Comparison of ENCODE assay signal across 14 cellular contexts in genomic region chr12:47752552-47752951, GRCh38. TPM values are rescaled to one million over a fixed set of nuclear protein-coding genes. Genes with fewer than 3 reads are reported as not detected.
DNase-seq lines count a peak whose midpoint lies in the region; ATAC-seq, FAIRE-seq and TF ChIP-seq lines count a peak whose summit lies in the region.
"Had no signal": no experiment of that assay in that cellular context is flagged by ENCODE, and none has a peak within 500 bp of the region (broad histone marks: within the 10 kb centered on the region; RNA-seq: fewer than 3 reads in every experiment).

No MANE protein-coding gene starts in this region.

- no peaks in the 10 kb centered on the region for H3K9me3 Mint-ChIP-seq in chondrocyte (ENCODE audit: low read depth)
- H3K9me3 Mint-ChIP-seq: activated CD4-positive, alpha-beta memory T cell treated with anti-CD3 and anti-CD28 coated beads, Interleukin-2, amount 10 ng/mL, durations not matched to agents 7 days and 5 days; activated naive CD8-positive, alpha-beta T cell treated with anti-CD3 and anti-CD28 coated beads, Interleukin-2, amount 50 U/mL, for 24 hours; CD8-positive, alpha-beta memory T cell had no signal

- no peaks in the 10 kb centered on the region for H3K79me2 ChIP-seq in fibroblast of lung (ENCODE audit: control insufficient read depth, insufficient read depth, low read length)
- H3K79me2 ChIP-seq in smooth muscle cell (ENCODE audit: low read depth), result no peaks in the 10 kb centered on the region

- no peak for ATAC-seq in pancreas
- ATAC-seq: activated naive CD8-positive, alpha-beta T cell treated with anti-CD3 and anti-CD28 coated beads, Interleukin-2, amount 50 U/mL, for 24 hours had no signal

- H3K9ac ChIP-seq in fibroblast of lung (ENCODE audit: insufficient read depth, low read length) (no peak overlapping the region), smooth muscle cell (ENCODE audit: low read depth) (no peak overlapping the region)

- peaks cover 12% of the 10 kb centered on the region for H3K4me1 ChIP-seq in fibroblast of lung (ENCODE audit: control insufficient read depth, extremely low read depth, insufficient read depth, low read length)
- peaks cover 15% of the 10 kb centered on the region for H3K4me1 ChIP-seq in smooth muscle cell (ENCODE audit: low read depth)
- peaks cover 3 to 22% (median 19%) of the 10 kb centered on the region in 3 donors for H3K4me1 ChIP-seq in pancreas

- DNase-seq in EL (peak; percentile 64), SW480 (ENCODE audit: low spot score) (peak; percentile 51), fibroblast of lung (ENCODE audit: low read depth in 2 of 2) (peak; percentile 30 to 60), smooth muscle cell (lab: John Stamatoyannopoulos, UW; ENCODE audit: unreplicated experiment) (no peak), GM20000 (ENCODE audit: low spot score) (no peak), pancreas (no peak), putamen (ENCODE audit: low spot score) (no peak), chondrocyte (ENCODE audit: low spot score) (no peak)
- DNase-seq: activated CD4-positive, alpha-beta memory T cell treated with anti-CD3 and anti-CD28 coated beads, Interleukin-2, amount 10 ng/mL, durations not matched to agents 7 days and 5 days; activated naive CD8-positive, alpha-beta T cell treated with anti-CD3 and anti-CD28 coated beads, Interleukin-2, amount 50 U/mL, for 24 hours; CD8-positive, alpha-beta memory T cell; foreskin melanocyte had no signal

- H3K36me3 Mint-ChIP-seq in chondrocyte (ENCODE audit: low read depth), result no peaks in the 10 kb centered on the region
- H3K36me3 Mint-ChIP-seq: CD8-positive, alpha-beta memory T cell had no signal

- no peaks in the 10 kb centered on the region for H3F3A ChIP-seq in smooth muscle cell (ENCODE audit: low read depth)

- H3K4me2 ChIP-seq in fibroblast of lung (ENCODE audit: extremely low read depth, insufficient read depth, low read length) (no peak overlapping the region), smooth muscle cell (no peak overlapping the region)

- H3K27ac Mint-ChIP-seq in chondrocyte (ENCODE audit: unreplicated experiment), result no peak overlapping the region
- H3K27ac Mint-ChIP-seq: activated CD4-positive, alpha-beta memory T cell treated with anti-CD3 and anti-CD28 coated beads, Interleukin-2, amount 10 ng/mL, durations not matched to agents 7 days and 5 days; activated naive CD8-positive, alpha-beta T cell treated with anti-CD3 and anti-CD28 coated beads, Interleukin-2, amount 50 U/mL, for 24 hours had no signal

- no peak overlapping the region for H3K4me3 ChIP-seq in fibroblast of lung (replicated peaks in 1 of 4; ENCODE audit: control extremely low read depth in 1 of 4, insufficient read depth in 1 of 4, low read depth in 3 of 4, low read length in 4 of 4)
- H3K4me3 ChIP-seq in smooth muscle cell, result no peak overlapping the region
- no peak overlapping the region for H3K4me3 ChIP-seq in pancreas
- H3K4me3 ChIP-seq: SK-N-MC had no signal

- H3K27ac ChIP-seq in fibroblast of lung (ENCODE audit: insufficient read depth, low read length) (no peak overlapping the region), smooth muscle cell (ENCODE audit: low read depth) (peak overlapping the region; percentile 53), pancreas (peak overlapping the region in 2 of 4 donors; percentile 55 to 65)
- H3K27ac ChIP-seq: SK-N-MC had no signal

- H3K9me3 ChIP-seq in fibroblast of lung (ENCODE audit: control insufficient read depth, insufficient read depth, low read depth, low read length) (no peaks in the 10 kb centered on the region), smooth muscle cell (replicated peaks; ENCODE audit: low read depth) (no peaks in the 10 kb centered on the region), pancreas (no peaks in the 10 kb centered on the region)

- WGBS in smooth muscle cell (ENCODE audit: low lambda C conversion rate), result 87% methylated on average over 7 of the region's 7 CpGs
- WGBS in pancreas, 2 donors, result 81 to 89% methylated on average over 7 of the region's 7 CpGs

- no peak overlapping the region for H3K4me3 Mint-ChIP-seq in chondrocyte (ENCODE audit: unreplicated experiment)
- H3K4me3 Mint-ChIP-seq: activated CD4-positive, alpha-beta memory T cell treated with anti-CD3 and anti-CD28 coated beads, Interleukin-2, amount 10 ng/mL, durations not matched to agents 7 days and 5 days; activated naive CD8-positive, alpha-beta T cell treated with anti-CD3 and anti-CD28 coated beads, Interleukin-2, amount 50 U/mL, for 24 hours; CD8-positive, alpha-beta memory T cell had no signal

- H3K27me3 ChIP-seq in fibroblast of lung (ENCODE audit: control insufficient read depth, insufficient read depth, low read length) (no peaks in the 10 kb centered on the region), smooth muscle cell (ENCODE audit: low read depth) (no peaks in the 10 kb centered on the region), pancreas (no peaks in the 10 kb centered on the region)

- no peak for FAIRE-seq in pancreas (lab: Jason Lieb, UNC)

- H2AFZ ChIP-seq in fibroblast of lung (ENCODE audit: low read length) (no peak overlapping the region), smooth muscle cell (ENCODE audit: low read depth) (no peak overlapping the region)

- H3K27me3 Mint-ChIP-seq in chondrocyte (ENCODE audit: low read depth), result peaks cover 7% of the 10 kb centered on the region

- no peaks in the 10 kb centered on the region for H3K36me3 ChIP-seq in fibroblast of lung (ENCODE audit: control insufficient read depth, insufficient read depth, low read length)
- H3K36me3 ChIP-seq in smooth muscle cell (ENCODE audit: low read depth), result no peaks in the 10 kb centered on the region
- no peaks in the 10 kb centered on the region for H3K36me3 ChIP-seq in pancreas

- intact Hi-C loops in pancreas (cut with DNase I), result no loop called here

- H3K4me1 Mint-ChIP-seq in chondrocyte (ENCODE audit: low read depth), result peaks cover 22% of the 10 kb centered on the region

- no peaks in the 10 kb centered on the region for H4K20me1 ChIP-seq in fibroblast of lung (ENCODE audit: control insufficient read depth, extremely low read depth, insufficient read depth, low read length)
- H4K20me1 ChIP-seq in smooth muscle cell (ENCODE audit: low read depth), result no peaks in the 10 kb centered on the region

- TF ChIP-seq CTCF in fibroblast of lung (conservative IDR thresholded peaks at IDR 0.05 in 1 of 2, IDR thresholded peaks at IDR 0.05 in 1 of 2; ENCODE audit: low read depth in 1 of 2, low read length in 2 of 2) (no peak), smooth muscle cell (IDR thresholded peaks at IDR 0.05; ENCODE audit: borderline replicate concordance, insufficient read depth, poor library complexity, severe bottlenecking) (no peak), GM20000 (IDR thresholded peaks at IDR 0.05; ENCODE audit: extremely low read depth, missing control alignments) (no peak), pancreas (IDR thresholded peaks at IDR 0.05) (no peak), chondrocyte (IDR thresholded peaks at IDR 0.05) (no peak)

RNA-seq across cellular contexts. Expression of gene RAPGEF3, which starts 6.1 kb away (rescaled TPM):
- total RNA-seq in fibroblast of lung (1.0 and 2.8 TPM in 2 replicates), smooth muscle cell (4.0 and 5.6 TPM in 2 replicates), pancreas (1 to 10 TPM; 2.5 to 6.7 (median 5.0) TPM), chondrocyte (1.3 to 1.8 TPM (median 1.3 TPM) in 3 replicates)
- polyA plus RNA-seq in fibroblast of lung (0.83 and 0.95 TPM in 2 replicates), smooth muscle cell (1.9 and 3.6 TPM in 2 replicates), pancreas (10 to 100 TPM; 51.4 to 54.4 TPM)
- 0.93 and 1.2 TPM in 2 replicates for polyA plus RNA-seq in fibroblast of lung (2012)
- polyA minus RNA-seq in fibroblast of lung (ENCODE audit: low replicate concordance), result 2.3 and 4.2 TPM in 2 replicates

RNA-seq across cellular contexts. Expression of gene SLC48A1, which starts 20.5 kb away (rescaled TPM):
- total RNA-seq in fibroblast of lung (12.8 and 18.7 TPM in 2 replicates), smooth muscle cell (2.4 and 11.4 TPM in 2 replicates), pancreas (10 to 100 TPM; 12.2 to 17.2 (median 13.9) TPM), chondrocyte (11.4 to 18.4 TPM (median 11.5 TPM) in 3 replicates)
- polyA plus RNA-seq in fibroblast of lung (8.9 and 9.0 TPM in 2 replicates), smooth muscle cell (6.2 and 8.6 TPM in 2 replicates), pancreas (10 to 100 TPM; 12.4 to 14.2 TPM)
- 12.1 and 13.2 TPM in 2 replicates for polyA plus RNA-seq in fibroblast of lung (2012)
- polyA minus RNA-seq in fibroblast of lung (ENCODE audit: low replicate concordance), result 20.9 and 22.7 TPM in 2 replicates

RNA-seq across cellular contexts. Expression of gene ENDOU, which starts 27.3 kb away (rescaled TPM):
- total RNA-seq in fibroblast of lung, result 0.17 TPM in 1 of 2 replicates, not detected in the other
- polyA plus RNA-seq in fibroblast of lung, result 0.07 and 0.09 TPM in 2 replicates
- polyA plus RNA-seq in fibroblast of lung (2012), result not detected in 2 replicates
- polyA minus RNA-seq in fibroblast of lung (ENCODE audit: low replicate concordance), result not detected in 2 replicates
- 1.8 and 5.1 TPM in 2 replicates for total RNA-seq in smooth muscle cell
- 0.47 and 0.74 TPM in 2 replicates for polyA plus RNA-seq in smooth muscle cell
- total RNA-seq in pancreas, result under 1 TPM in 1 of 6 donors, not detected in 5; 0.20 TPM
- under 1 TPM; 0.11 to 0.23 TPM for polyA plus RNA-seq in pancreas
- not detected in 3 replicates for total RNA-seq in chondrocyte
- total RNA-seq: activated CD4-positive, alpha-beta memory T cell treated with anti-CD3 and anti-CD28 coated beads, Interleukin-2, amount 10 ng/mL, durations not matched to agents 7 days and 5 days; CD8-positive, alpha-beta memory T cell; mononuclear cell had no signal
- polyA plus RNA-seq: CD8-positive, alpha-beta memory T cell had no signal

RNA-seq across cellular contexts. Expression of gene RPAP3, which starts 46.7 kb away (rescaled TPM):
- 11.3 and 12.1 TPM in 2 replicates for total RNA-seq in fibroblast of lung
- polyA plus RNA-seq in fibroblast of lung, result 21.0 and 23.8 TPM in 2 replicates
- polyA plus RNA-seq in fibroblast of lung (2012), result 17.3 and 19.8 TPM in 2 replicates
- 0.11 and 0.12 TPM in 2 replicates for polyA minus RNA-seq in fibroblast of lung (ENCODE audit: low replicate concordance)
- total RNA-seq in smooth muscle cell, result 23.0 and 28.6 TPM in 2 replicates
- 17.0 and 18.9 TPM in 2 replicates for polyA plus RNA-seq in smooth muscle cell
- 10 to 100 TPM in 2 of 6 donors, 1 to 10 TPM in 4; 6.0 to 12.1 (median 9.2) TPM for total RNA-seq in pancreas
- polyA plus RNA-seq in pancreas, result 1 to 10 TPM; 3.3 to 8.8 TPM
- 23.8 to 35.8 TPM (median 26.1 TPM) in 3 replicates for total RNA-seq in chondrocyte

Comparison
In these comparisons a context has a peak if more than half of its experiments do, and no peak if none do; other contexts are left out.
1. DNase-seq: peak in EL (single experiment), SW480 (single experiment) and fibroblast of lung (2 of 2); none in smooth muscle cell (single experiment), GM20000 (single experiment), pancreas (0 of 6), putamen (single experiment) and chondrocyte (single experiment).